ENCODE assay signal across 1 cellular context in genomic region chr6:161434921-161435411, GRCh38.
A peak's percentile ranks its signal among the peaks of the same experiment; 100 is the strongest.
TF ChIP-seq lines count a peak whose summit lies in the region.

No MANE protein-coding gene starts in this region.

TF ChIP-seq in SK-N-SH treated with all-trans-retinoic acid at 6 μM for 48 hours, 23 proteins besides CTCF, POLR2A, EP300 and RAD21 (continued from another document):
- TF ChIP-seq TSHZ2 (CRISPR knock-in tag; IDR thresholded peaks at IDR 0.05) (no peak), OSR1 (CRISPR knock-in tag; IDR thresholded peaks at IDR 0.05) (no peak), CREB5 (CRISPR knock-in tag; IDR thresholded peaks at IDR 0.05; ENCODE audit: low read depth) (peak; percentile 94; the same call in 1 of the 2 replicates), CSDC2 (CRISPR knock-in tag; IDR thresholded peaks at IDR 0.05) (peak; percentile 14; the same call in 1 of the 2 replicates)
